In the genomic region with DNA sequence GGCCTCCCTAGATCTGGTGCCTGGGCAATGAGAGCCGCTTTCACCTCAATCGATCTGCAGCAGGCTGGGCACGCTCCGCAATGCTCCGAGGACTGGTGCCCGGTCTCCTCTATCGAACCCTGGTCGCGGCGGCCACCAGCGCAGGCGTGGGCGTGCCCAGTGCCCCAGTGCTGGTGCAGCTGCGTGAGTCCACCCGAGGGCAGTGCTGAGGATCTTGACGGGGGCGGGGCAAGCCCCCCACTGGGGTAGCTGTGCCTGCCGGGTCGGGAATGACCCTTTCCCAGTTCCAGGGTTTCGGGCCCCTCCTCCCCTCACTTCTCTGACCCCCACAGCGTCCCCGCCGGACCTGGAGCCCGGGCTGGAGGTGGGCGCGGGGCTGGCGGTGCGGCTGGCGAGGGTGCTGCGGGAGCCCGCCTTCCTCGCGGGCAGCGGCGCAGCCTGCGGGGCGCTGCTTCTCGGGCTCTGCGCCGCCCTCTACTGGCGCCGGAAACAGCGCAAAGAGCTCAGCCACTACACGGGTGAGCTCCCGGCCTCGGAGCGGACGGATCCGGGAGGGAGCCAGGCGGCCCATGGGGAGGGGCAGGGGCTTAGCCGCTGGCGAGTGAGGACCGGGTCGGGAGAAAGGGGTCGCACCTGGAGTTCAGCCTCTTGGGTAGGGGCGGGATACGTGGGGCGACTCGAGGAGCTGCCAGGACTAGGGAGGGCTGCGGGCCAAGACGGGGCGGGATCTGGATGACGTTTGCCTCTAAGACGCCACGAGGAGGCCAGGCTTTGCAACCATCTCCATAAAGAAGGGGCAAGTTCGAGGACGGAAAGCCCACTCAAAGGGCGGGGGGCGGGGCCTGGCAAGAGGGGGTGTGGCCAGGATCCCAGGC, we compare ENCODE assay signal across 9 cellular contexts. TPM values are rescaled to one million over a fixed set of nuclear protein-coding genes. Genes with fewer than 3 reads are reported as not detected.
DNase-seq lines count a peak whose midpoint lies in the region; ATAC-seq and TF ChIP-seq lines count a peak whose summit lies in the region.
"Had no signal": no experiment of that assay in that cellular context is flagged by ENCODE, and none has a peak within 500 bp of the region (broad histone marks: within the 10 kb centered on the region; RNA-seq: fewer than 3 reads in every experiment).

No MANE protein-coding gene starts in this region.

- H3K27ac ChIP-seq in duodenal mucosa (ENCODE audit: low read depth, low read length) (peak overlapping the region; percentile 85), lower lobe of right lung (peak overlapping the region; percentile 92)

- H3K9me3 ChIP-seq in duodenal mucosa (ENCODE audit: control insufficient read depth in 1 of 2, low read length in 2 of 2) (no peaks in the 10 kb centered on the region), lower lobe of right lung (no peaks in the 10 kb centered on the region)

- H3K36me3 ChIP-seq in duodenal mucosa (ENCODE audit: control insufficient read depth in 1 of 2, insufficient read depth in 2 of 2, low read length in 2 of 2): no peaks in the 10 kb centered on the region
- no peaks in the 10 kb centered on the region for H3K36me3 ChIP-seq in lower lobe of right lung

- peak; percentile 92 for ATAC-seq in GM18907 (IDR thresholded peaks at IDR 0.05; ENCODE audit: unreplicated experiment)
- peak; percentile 94 for ATAC-seq in HG03159 (IDR thresholded peaks at IDR 0.05; ENCODE audit: unreplicated experiment)
- peak; percentile 93 to 95 for ATAC-seq in lower lobe of right lung

- intact Hi-C loops in lower lobe of right lung (cut with DNase I): no loop called here

- peak; percentile 62 for TF ChIP-seq CTCF in AG09319 (IDR thresholded peaks at IDR 0.05; ENCODE audit: low read depth, low read length)
- TF ChIP-seq CTCF in lower lobe of right lung (IDR thresholded peaks at IDR 0.05): peak; percentile 84

- DNase-seq in AG09319 (ENCODE audit: extremely low read depth, low read depth): peak; percentile 87
- peak; percentile 78 for DNase-seq in NCI-H69 (lab: John Stamatoyannopoulos, UW)
- DNase-seq in activated CD4-positive, alpha-beta T cell treated with anti-CD3 and anti-CD28 coated beads, Interleukin-2, amount 50 U/mL, for 48 hours: peak; percentile 78 to 83
- DNase-seq in lower lobe of right lung: peak; percentile 89
- DNase-seq in stimulated activated CD4-positive, alpha-beta T cell treated with anti-CD3 and anti-CD28 coated beads, Interleukin-4, amount 100 ng/mL, for 48 hours (ENCODE audit: low read depth in 2 of 2): peak; percentile 66 to 71

- H3K4me1 ChIP-seq in duodenal mucosa (ENCODE audit: control insufficient read depth in 1 of 2, insufficient read depth in 2 of 2, low read length in 2 of 2) (peaks cover 11 to 12% of the 10 kb centered on the region in 2 donors), lower lobe of right lung (peaks cover 13% of the 10 kb centered on the region)

- H3K27me3 ChIP-seq in duodenal mucosa (ENCODE audit: control insufficient read depth in 1 of 2, insufficient read depth in 2 of 2, low read length in 2 of 2) (peaks cover 25 to 37% of the 10 kb centered on the region in 2 donors), lower lobe of right lung (ENCODE audit: low read depth) (peaks cover 24% of the 10 kb centered on the region)

- H3K4me3 ChIP-seq in duodenal mucosa (ENCODE audit: low read depth in 1 of 2, low read length in 2 of 2): peak overlapping the region; percentile 84 to 87
- peak overlapping the region; percentile 65 for H3K4me3 ChIP-seq in lower lobe of right lung

- peak overlapping the region; percentile 71 to 86 for H3K9ac ChIP-seq in duodenal mucosa (ENCODE audit: low read depth in 1 of 2, low read length in 2 of 2)

RNA-seq across cellular contexts. Expression of a gene that starts 10.9 kb away (rescaled TPM):
- total RNA-seq in lower lobe of right lung: 11.3 TPM

RNA-seq across cellular contexts. Expression of a gene that starts 21.5 kb away (rescaled TPM):
- total RNA-seq in lower lobe of right lung: 58.3 TPM
- total RNA-seq: T-helper 1 cell treated with Interleukin-12 subunit alpha and Interleukin-12 subunit beta and Interleukin-4 antibody, amounts not matched to agents 30 ng/mL and 1 ng/mL, for 36 hours had no signal

RNA-seq across cellular contexts. Expression of a gene that starts 42.9 kb away (rescaled TPM):
- total RNA-seq in lower lobe of right lung: not detected
- total RNA-seq: T-helper 1 cell treated with Interleukin-12 subunit alpha and Interleukin-12 subunit beta and Interleukin-4 antibody, amounts not matched to agents 30 ng/mL and 1 ng/mL, for 36 hours had no signal

RNA-seq across cellular contexts. Expression of a gene that starts 59.7 kb away (rescaled TPM):
- not detected for total RNA-seq in lower lobe of right lung
- total RNA-seq: T-helper 1 cell treated with Interleukin-12 subunit alpha and Interleukin-12 subunit beta and Interleukin-4 antibody, amounts not matched to agents 30 ng/mL and 1 ng/mL, for 36 hours had no signal

Comparison
In these comparisons a context has a peak if more than half of its experiments do, and no peak if none do; other contexts are left out.
1. Peak in every context shown above with its lines: DNase-seq, ATAC-seq, H3K4me3 ChIP-seq and H3K27ac ChIP-seq.